Comparison of ENCODE assay signal across 33 cellular contexts in genomic region chr1:147050654-147051053, GRCh38.
"Had no signal": no experiment of that assay in that cellular context is flagged by ENCODE, and none has a peak within 500 bp of the region (broad histone marks: within the 10 kb centered on the region; RNA-seq: fewer than 3 reads in every experiment).

No MANE protein-coding gene starts in this region.

- H3K4me3 Mint-ChIP-seq: activated B cell treated with CpG ODN at 0.5 μM for 24 hours; activated CD4-positive, alpha-beta memory T cell treated with anti-CD3 and anti-CD28 coated beads for 36 hours; activated CD4-positive, alpha-beta T cell treated with anti-CD3 and anti-CD28 coated beads, Interleukin-2, amount 10 ng/mL, durations not matched to agents 24 days and 14 days; activated CD8-positive, alpha-beta T cell treated with anti-CD3 and anti-CD28 coated beads for 36 hours; activated naive CD4-positive, alpha-beta T cell treated with anti-CD3 and anti-CD28 coated beads for 36 hours; activated naive CD8-positive, alpha-beta T cell treated with anti-CD3 and anti-CD28 coated beads for 36 hours; activated T-cell treated with anti-CD3 and anti-CD28 coated beads, Interleukin-2, amount 50 U/mL, for 4 hours; activated T-cell treated with anti-CD3 and anti-CD28 coated beads, Interleukin-2, amount 50 U/mL, for 72 hours; activated T-helper 1 cell treated with anti-CD3 and anti-CD28 coated beads, Interleukin-12 subunit alpha, Interleukin-12 subunit beta, Interleukin-2, Interleukin-4 antibody, amounts not matched to agents 30 ng/mL and 10 ng/mL and 1 ng/mL, durations not matched to agents 14 hours and 24 hours and 36 hours; activated T-helper 17 cell treated with anti-CD3 and anti-CD28 coated beads, Interleukin-2, amount 50 U/mL, for 72 hours; T-helper 1 cell treated with Interleukin-12 subunit alpha and Interleukin-12 subunit beta and Interleukin-4 antibody, amounts not matched to agents 30 μg/mL and 1 μg/mL, for 36 hours; T-helper 2 cell treated with Interferon-gamma antibody and Interleukin-4, amounts not matched to agents 5 μg/mL and 100 μg/mL, for 36 hours had no signal

- H3K27me3 Mint-ChIP-seq: activated B cell treated with CpG ODN at 0.5 μM for 24 hours had no signal

- H3K9me3 Mint-ChIP-seq: activated B cell treated with CpG ODN at 0.5 μM for 24 hours; activated CD4-positive, alpha-beta memory T cell treated with anti-CD3 and anti-CD28 coated beads for 36 hours; activated naive CD4-positive, alpha-beta T cell treated with anti-CD3 and anti-CD28 coated beads for 36 hours; activated naive CD8-positive, alpha-beta T cell treated with anti-CD3 and anti-CD28 coated beads for 36 hours; activated T-cell treated with anti-CD3 and anti-CD28 coated beads, Interleukin-2, amount 50 U/mL, for 4 hours; activated T-cell treated with anti-CD3 and anti-CD28 coated beads, Interleukin-2, amount 50 U/mL, for 72 hours; activated T-helper 1 cell treated with anti-CD3 and anti-CD28 coated beads, Interleukin-12 subunit alpha, Interleukin-12 subunit beta, Interleukin-2, Interleukin-4 antibody, amounts not matched to agents 30 ng/mL and 10 ng/mL and 1 ng/mL, durations not matched to agents 14 hours and 24 hours and 36 hours; activated T-helper 17 cell treated with anti-CD3 and anti-CD28 coated beads, Interleukin-2, amount 50 U/mL, for 72 hours had no signal

- DNase-seq: activated B cell treated with CpG ODN at 0.5 μM for 24 hours; activated CD4-positive, alpha-beta memory T cell treated with anti-CD3 and anti-CD28 coated beads for 36 hours; activated CD4-positive, alpha-beta T cell treated with anti-CD3 and anti-CD28 coated beads for 4 hours; activated CD4-positive, alpha-beta T cell treated with anti-CD3 and anti-CD28 coated beads, Interleukin-2, amount 10 ng/mL, durations not matched to agents 24 days and 14 days; activated CD4-positive, alpha-beta T cell treated with anti-CD3 and anti-CD28 coated beads, Interleukin-2, amount 50 U/mL, for 1 hour; activated CD4-positive, alpha-beta T cell treated with anti-CD3 and anti-CD28 coated beads, Interleukin-2, amount 50 U/mL, for 4 hours; activated CD4-positive, CD25-positive, alpha-beta regulatory T cell treated with anti-CD3 and anti-CD28 coated beads, Interleukin-2, amount 50 U/mL, for 72 hours; activated CD8-positive, alpha-beta memory T cell treated with anti-CD3 and anti-CD28 coated beads, Interleukin-2, amount 50 U/mL, for 4 hours; activated CD8-positive, alpha-beta T cell treated with anti-CD3 and anti-CD28 coated beads for 36 hours; activated effector memory CD4-positive, alpha-beta T cell treated with anti-CD3 and anti-CD28 coated beads, Interleukin-2, amount 50 U/mL, for 16 hours; activated gamma-delta T cell treated with Interleukin-2 at 50 U/mL for 16 hours; activated naive CD4-positive, alpha-beta T cell; activated naive CD4-positive, alpha-beta T cell treated with anti-CD3 and anti-CD28 coated beads for 36 hours; activated naive CD4-positive, alpha-beta T cell treated with anti-CD3 and anti-CD28 coated beads, Interleukin-2, amount 50 U/mL, for 16 hours; activated naive CD8-positive, alpha-beta T cell treated with anti-CD3 and anti-CD28 coated beads for 36 hours; activated T-cell treated with anti-CD3 and anti-CD28 coated beads for 4 hours; activated T-cell treated with anti-CD3 and anti-CD28 coated beads, Interleukin-2, amount 50 U/mL, for 1 hour; activated T-cell treated with anti-CD3 and anti-CD28 coated beads, Interleukin-2, amount 50 U/mL, for 4 hours; activated T-cell treated with anti-CD3 and anti-CD28 coated beads, Interleukin-2, amount 50 U/mL, for 72 hours; adrenal gland; amniotic stem cell; aorta; body of pancreas; brain microvascular endothelial cell; central memory CD4-positive, alpha-beta T cell; T-helper 1 cell; T-helper 2 cell; T-helper 9 cell had no signal

- H3K27ac Mint-ChIP-seq: activated CD4-positive, alpha-beta memory T cell treated with anti-CD3 and anti-CD28 coated beads for 36 hours; activated CD4-positive, alpha-beta T cell treated with anti-CD3 and anti-CD28 coated beads, Interleukin-2, amount 10 ng/mL, durations not matched to agents 24 days and 14 days; activated CD8-positive, alpha-beta T cell treated with anti-CD3 and anti-CD28 coated beads for 36 hours; activated naive CD4-positive, alpha-beta T cell treated with anti-CD3 and anti-CD28 coated beads for 36 hours; activated naive CD4-positive, alpha-beta T cell treated with anti-CD3 and anti-CD28 coated beads, Interleukin-2, amount 50 U/mL, for 72 hours; activated naive CD8-positive, alpha-beta T cell treated with anti-CD3 and anti-CD28 coated beads for 36 hours; activated T-cell treated with anti-CD3 and anti-CD28 coated beads, Interleukin-2, amount 50 U/mL, for 72 hours; activated T-helper 1 cell treated with anti-CD3 and anti-CD28 coated beads, Interleukin-12 subunit alpha, Interleukin-12 subunit beta, Interleukin-2, Interleukin-4 antibody, amounts not matched to agents 30 ng/mL and 10 ng/mL and 1 ng/mL, durations not matched to agents 14 hours and 24 hours and 36 hours; activated T-helper 17 cell treated with anti-CD3 and anti-CD28 coated beads, Interleukin-2, amount 50 U/mL, for 72 hours; T-helper 1 cell treated with Interleukin-12 subunit alpha and Interleukin-12 subunit beta and Interleukin-4 antibody, amounts not matched to agents 30 μg/mL and 1 μg/mL, for 36 hours; T-helper 2 cell treated with Interferon-gamma antibody and Interleukin-4, amounts not matched to agents 5 μg/mL and 100 μg/mL, for 36 hours had no signal

- ATAC-seq: activated CD8-positive, alpha-beta T cell treated with anti-CD3 and anti-CD28 coated beads for 36 hours; activated naive CD4-positive, alpha-beta T cell treated with anti-CD3 and anti-CD28 coated beads, Interleukin-2, amount 50 U/mL, for 72 hours; activated T-cell treated with anti-CD3 and anti-CD28 coated beads, Interleukin-2, amount 50 U/mL, for 4 hours; activated T-cell treated with anti-CD3 and anti-CD28 coated beads, Interleukin-2, amount 50 U/mL, for 72 hours; activated T-helper 17 cell treated with anti-CD3 and anti-CD28 coated beads, Interleukin-2, amount 50 U/mL, for 72 hours; body of pancreas had no signal

- H3K36me3 Mint-ChIP-seq: activated CD4-positive, alpha-beta memory T cell treated with anti-CD3 and anti-CD28 coated beads for 36 hours had no signal
